In the genomic region with DNA sequence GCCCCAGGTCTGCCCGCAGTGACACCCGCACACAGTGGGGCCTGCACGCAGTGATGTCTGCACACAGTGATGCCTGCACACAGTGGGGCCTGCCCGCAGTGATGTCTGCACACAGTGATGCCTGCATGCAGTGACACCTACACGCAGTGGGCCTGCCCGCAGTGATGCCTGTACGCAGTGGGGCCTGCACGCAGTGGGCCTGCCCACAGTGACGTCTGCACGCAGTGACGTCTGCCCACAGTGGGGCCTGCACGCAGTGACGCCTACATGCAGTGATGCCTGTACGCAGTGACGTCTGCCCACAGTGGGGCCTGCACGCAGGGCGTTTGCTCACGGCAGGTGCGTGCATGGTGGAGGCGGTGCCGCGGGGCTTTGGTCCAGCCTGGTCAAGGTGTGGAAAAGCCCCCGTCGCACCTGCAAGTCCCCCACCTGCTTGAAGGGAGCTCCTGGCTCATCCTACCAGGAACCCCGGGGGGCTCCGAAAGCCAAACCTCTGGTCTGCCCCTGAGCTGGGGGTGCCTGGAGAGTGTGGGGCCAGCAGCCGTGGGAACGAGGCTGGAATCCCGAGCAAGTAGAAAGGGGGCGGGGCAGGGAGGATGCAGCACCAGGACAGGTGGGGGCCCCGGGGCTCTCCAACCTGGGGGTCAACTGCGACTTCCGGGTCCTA, we compare ENCODE assay signal across 24 cellular contexts. TPM values are rescaled to one million over a fixed set of nuclear protein-coding genes. Genes with fewer than 3 reads are reported as not detected.
DNase-seq lines count a peak whose midpoint lies in the region; ATAC-seq, FAIRE-seq and TF ChIP-seq lines count a peak whose summit lies in the region.
"Had no signal": no experiment of that assay in that cellular context is flagged by ENCODE, and none has a peak within 500 bp of the region (broad histone marks: within the 10 kb centered on the region; RNA-seq: fewer than 3 reads in every experiment).

No MANE protein-coding gene starts in this region.

- H4K91ac ChIP-seq in H1 (replicated peaks; ENCODE audit: insufficient read length, low read length): no peak overlapping the region

- whole genome bisulfite sequencing in H1 (ENCODE audit: extremely low coverage in 1 of 2, insufficient coverage in 1 of 2, insufficient read length in 1 of 2, insufficient replicate concordance in 2 of 2, low coverage in 1 of 2, low lambda C conversion rate in 2 of 2, missing lambda C conversion rate in 1 of 2), 2 experiments: 90% methylated on average over 29 of the region's 33 CpGs; no CpG with 5 or more reads in 1 of the 2 experiments
- WGBS in pancreas, 2 donors: 90 to 91% methylated on average over 32 to 33 of the region's 33 CpGs
- WGBS in adrenal gland, 4 donors: 76 to 92% (median 90%) methylated on average over 11 to 33 of the region's 33 CpGs; no CpG with 5 or more reads in 1 of the 4 donors

- intact Hi-C loops in Panc1 (cut with micrococcal nuclease; ENCODE audit: unreplicated experiment) (loop anchor here (5.0 to 10.0 kb wide), 2 partner anchors 174 to 281 kb away; no protein-coding TSS in a partner anchor), pancreas (cut with DNase I) (no loop called here), adrenal gland (cut with DNase I) (no loop called here)

- H2BK12ac ChIP-seq in H1 (ENCODE audit: low read depth, low read length): no peak overlapping the region

- H3K4ac ChIP-seq in H1 (replicated peaks; ENCODE audit: insufficient read length, low read depth, low read length): peak overlapping the region; percentile 69

- H3K27me3 ChIP-seq in ACC112 (ENCODE audit: insufficient read depth, low read length): no peaks in the 10 kb centered on the region; the same call in 1 of the 2 replicates
- H3K27me3 ChIP-seq in Panc1 (ENCODE audit: control insufficient read depth, insufficient read depth, low read length): no peaks in the 10 kb centered on the region
- peaks cover 0 to 3% (median under 1%) of the 10 kb centered on the region in 4 experiments; a peak in 1 of 7 replicates for H3K27me3 ChIP-seq in H1 (replicated peaks in 1 of 4; ENCODE audit: control insufficient read depth in 3 of 4, extremely low read depth in 1 of 4, insufficient read depth in 3 of 4, low read length in 3 of 4)
- H3K27me3 ChIP-seq in pancreas: no peaks in the 10 kb centered on the region
- H3K27me3 ChIP-seq in adrenal gland: peaks cover 4% of the 10 kb centered on the region
- H3K27me3 ChIP-seq: brain microvascular endothelial cell, right atrium auricular region, suprapubic skin had no signal

- H2BK120ac ChIP-seq in H1 (replicated peaks; ENCODE audit: low read depth, low read length): no peak overlapping the region

- H3K9me3 ChIP-seq in Panc1 (ENCODE audit: control insufficient read depth, insufficient read depth, low read depth, low read length): no peaks in the 10 kb centered on the region
- H3K9me3 ChIP-seq in H1 (ENCODE audit: insufficient read depth in 2 of 2, low read depth in 1 of 2, low read length in 1 of 2): no peaks in the 10 kb centered on the region
- no peaks in the 10 kb centered on the region for H3K9me3 ChIP-seq in pancreas
- no peaks in the 10 kb centered on the region for H3K9me3 ChIP-seq in adrenal gland (replicated peaks in 1 of 3)
- H3K9me3 ChIP-seq: right atrium auricular region, suprapubic skin had no signal

- no peak for FAIRE-seq in H1 (lab: Jason Lieb, UNC)
- no peak for FAIRE-seq in pancreas (lab: Jason Lieb, UNC)
- FAIRE-seq: endometrium had no signal

- H3K36me3 ChIP-seq in ACC112 (ENCODE audit: insufficient read depth, low read length): no peaks in the 10 kb centered on the region
- H3K36me3 ChIP-seq in Panc1 (ENCODE audit: control insufficient read depth, insufficient read depth, low read length): no peaks in the 10 kb centered on the region
- H3K36me3 ChIP-seq in H1 (ENCODE audit: control insufficient read depth in 2 of 4, insufficient read depth in 4 of 4, low read length in 3 of 4): no peaks in the 10 kb centered on the region
- no peaks in the 10 kb centered on the region for H3K36me3 ChIP-seq in pancreas
- no peaks in the 10 kb centered on the region for H3K36me3 ChIP-seq in adrenal gland (replicated peaks in 1 of 2)
- H3K36me3 ChIP-seq: brain microvascular endothelial cell, right atrium auricular region, suprapubic skin had no signal

- H3K4me1 ChIP-seq in ACC112 (ENCODE audit: control insufficient read depth, insufficient read depth, low read length, unreplicated experiment) (peaks cover 40% of the 10 kb centered on the region), Panc1 (ENCODE audit: control insufficient read depth, insufficient read depth, low read length) (peaks cover 66% of the 10 kb centered on the region), H1 (replicated peaks in 1 of 4; ENCODE audit: control insufficient read depth in 3 of 4, insufficient read depth in 4 of 4, low read length in 3 of 4) (peaks cover 0 to 2% (median 0%) of the 10 kb centered on the region in 4 experiments; a peak in 3 of 7 replicates), pancreas (peaks cover 19 to 26% (median 25%) of the 10 kb centered on the region in 3 donors), adrenal gland (replicated peaks in 1 of 2) (no peaks in the 10 kb centered on the region)

- no peak for TF ChIP-seq EP300 in H1 (IDR thresholded peaks at IDR 0.05; ENCODE audit: borderline replicate concordance in 1 of 2, low read depth in 2 of 2, low read length in 2 of 2)

- peaks cover 8% of the 10 kb centered on the region; the same call in 1 of the 2 replicates for H3K23me2 ChIP-seq in H1 (ENCODE audit: low read depth, low read length)

- no peaks in the 10 kb centered on the region for H3K79me2 ChIP-seq in ACC112 (ENCODE audit: control insufficient read depth, insufficient read depth, low read length, unreplicated experiment)
- H3K79me2 ChIP-seq in H1 (ENCODE audit: control insufficient read depth in 1 of 2, insufficient read depth in 2 of 2, low read length in 2 of 2): no peaks in the 10 kb centered on the region

- H3K14ac ChIP-seq in H1 (ENCODE audit: insufficient read length): no peak overlapping the region

- no peak overlapping the region for H3K4me3 ChIP-seq in ACC112 (ENCODE audit: low read depth, low read length)
- no peak overlapping the region for H3K4me3 ChIP-seq in Panc1 (ENCODE audit: low read depth in 2 of 2, low read length in 2 of 2)
- no peak overlapping the region for H3K4me3 ChIP-seq in H1 (ENCODE audit: extremely low read depth in 1 of 4, insufficient read depth in 2 of 4, low read depth in 3 of 4, low read length in 4 of 4)
- H3K4me3 ChIP-seq in pancreas: no peak overlapping the region
- no peak overlapping the region for H3K4me3 ChIP-seq in adrenal gland
- H3K4me3 ChIP-seq: GM23338, right atrium auricular region, suprapubic skin had no signal

- H2BK15ac ChIP-seq in H1 (ENCODE audit: low read length): 0 out of 2 replicates have a peak overlapping the region, but pooled peaks have one; percentile 19

- no peak overlapping the region for H4K5ac ChIP-seq in H1 (ENCODE audit: insufficient read length, low read depth, low read length)

- no peak overlapping the region for H2AK5ac ChIP-seq in H1 (ENCODE audit: low read depth, low read length)

- no peak overlapping the region for H3K18ac ChIP-seq in H1 (ENCODE audit: extremely low read depth, low read length)

- H3K27ac ChIP-seq in ACC112 (ENCODE audit: low read depth, low read length): peak overlapping the region; percentile 91
- peak overlapping the region; percentile 99 for H3K27ac ChIP-seq in Panc1 (ENCODE audit: low read length)
- H3K27ac ChIP-seq in H1 (ENCODE audit: low read depth, low read length): no peak overlapping the region
- peak overlapping the region; percentile 68 to 78 (median 74) for H3K27ac ChIP-seq in pancreas
- no peak overlapping the region for H3K27ac ChIP-seq in adrenal gland

- TF ChIP-seq RAD21 in H1 (IDR thresholded peaks at IDR 0.05 in 1 of 2, conservative IDR thresholded peaks at IDR 0.05 in 1 of 2; ENCODE audit: low read depth in 2 of 2, low read length in 2 of 2): no peak

- H3K56ac ChIP-seq in H1 (replicated peaks; ENCODE audit: insufficient read length, low read depth, low read length): no peak overlapping the region

- no peak overlapping the region for H4K8ac ChIP-seq in H1 (ENCODE audit: extremely low read depth, insufficient read depth, low read length)

- ATAC-seq in Panc1 (no peak), pancreas (no peak), HG03175 (IDR thresholded peaks at IDR 0.05; ENCODE audit: unreplicated experiment) (no peak)
- ATAC-seq: activated T-helper 17 cell treated with anti-CD3 and anti-CD28 coated beads, Interleukin-2, amount 50 U/mL, for 72 hours had no signal

- TF ChIP-seq CTCF in Panc1 (IDR thresholded peaks at IDR 0.05) (no peak), H1 (IDR thresholded peaks at IDR 0.05; ENCODE audit: control extremely low read depth in 1 of 3, insufficient read depth in 1 of 3, low read depth in 1 of 3, low read length in 3 of 3) (no peak), pancreas (IDR thresholded peaks at IDR 0.05) (no peak), adrenal gland (IDR thresholded peaks at IDR 0.05) (no peak), GM13976 (IDR thresholded peaks at IDR 0.05; ENCODE audit: borderline replicate concordance, control extremely low read depth, extremely low read depth, insufficient read depth, missing control alignments) (no peak)

- no peak overlapping the region for H3K9ac ChIP-seq in H1 (replicated peaks in 1 of 4; ENCODE audit: extremely low read depth in 1 of 4, low read depth in 3 of 4, low read length in 3 of 4)

- DNase-seq in Panc1 (ENCODE audit: low read depth, low spot score) (no peak), H1 (ENCODE audit: low read depth in 1 of 2, low spot score in 2 of 2) (no peak), pancreas (peak in 2 of 6 donors; percentile 42 to 77), adrenal gland (no peak), GM13976 (ENCODE audit: low spot score) (no peak), mesenteric fat pad (ENCODE audit: low spot score) (no peak)
- DNase-seq: activated CD4-positive, alpha-beta T cell treated with anti-CD3 and anti-CD28 coated beads, Interleukin-2, amount 10 ng/mL, durations not matched to agents 24 days and 14 days; activated naive CD8-positive, alpha-beta T cell treated with anti-CD3 and anti-CD28 coated beads for 36 hours; cortex of kidney; GF-D8; left cardiac atrium; NCI-H1092 treated with DMSO at 0.1 percent for 48 hours; NCI-H2081 had no signal

- H3K79me1 ChIP-seq in H1 (ENCODE audit: low read depth, low read length): no peaks in the 10 kb centered on the region

- H4K20me1 ChIP-seq in H1 (replicated peaks in 1 of 2; ENCODE audit: control insufficient read depth in 1 of 2, insufficient read depth in 2 of 2, low read length in 2 of 2): peaks cover 0 to 8% of the 10 kb centered on the region in 2 experiments

- CTCF ChIA-PET in Panc1 (lab: Charles Lee) (interaction anchor here (0.8 to 1.9 kb wide), 4 partner anchors 43 to 326 kb away, joined by 4 to 9 read pairs (median 6); no protein-coding TSS in a partner anchor), H1 (lab: Charles Lee; ENCODE audit: partially characterized antibody) (interaction anchor here (0.6 to 15.8 kb wide), 30 partner anchors 8 to 327 kb away, joined by 3 to 439 read pairs (median 7); a partner anchor contains a TSS)

- no peak overlapping the region for H3K4me2 ChIP-seq in H1 (ENCODE audit: insufficient read depth in 1 of 2, low read depth in 2 of 2, low read length in 2 of 2)
- H3K4me2 ChIP-seq: GM23338 had no signal

- no TSS peak for BruUV-seq in Panc1 (replicated peaks; lab: Mats Ljungman, UMichigan)

- POLR2A ChIA-PET in Panc1 (lab: Charles Lee) (no interaction called here), H1 (lab: Charles Lee; ENCODE audit: partially characterized antibody) (interaction anchor here (1.5 kb wide), 1 partner anchor 8 kb away, joined by 4 read pairs; no protein-coding TSS in a partner anchor)

- no peak overlapping the region for H2AFZ ChIP-seq in ACC112 (ENCODE audit: low read length, unreplicated experiment)
- no peak overlapping the region for H2AFZ ChIP-seq in H1 (ENCODE audit: low read length)

- H3K23ac ChIP-seq in H1 (ENCODE audit: insufficient read length): no peak overlapping the region

- no peak overlapping the region for H2BK5ac ChIP-seq in H1 (ENCODE audit: low read depth, low read length)

- no peak overlapping the region for H2BK20ac ChIP-seq in H1 (ENCODE audit: low read length)

- in situ Hi-C loops in Panc1 (cut with HindIII; ENCODE audit: low pct_unique_long_range_greater_than_20kb, low sequenced_read_pairs) (no loop called here), GM13976 (cut with MboI; ENCODE audit: low sequenced_read_pairs, unreplicated experiment) (no loop called here)

- no peak for TF ChIP-seq POLR2A in H1 (IDR thresholded peaks at IDR 0.05; ENCODE audit: control extremely low read depth in 1 of 2, low read depth in 2 of 2, low read length in 2 of 2)
- no peak for TF ChIP-seq POLR2A in adrenal gland (IDR thresholded peaks at IDR 0.05)

RNA-seq across cellular contexts. Expression of a gene that starts 8.9 kb away (rescaled TPM):
- 3.5 TPM for total RNA-seq in Panc1 (2021; ENCODE audit: unreplicated experiment)
- polyA plus RNA-seq in Panc1 (2012; ENCODE audit: insufficient read length): 1.9 TPM
- total RNA-seq in H1 (2021; fragmentation: NEBNext Ultra II Directional; extraction: Animal tissue kit (Norgen Biotek cat#: 25700)): not detected in 2 replicates
- not detected in 2 replicates for polyA plus RNA-seq in H1 (2011; rRNA removed)
- not detected for polyA plus RNA-seq in H1 (2011; cell fraction: cytosol; rRNA removed)
- polyA plus RNA-seq in H1 (2011; cell fraction: nucleus; rRNA removed): 0.27 TPM
- not detected in 4 replicates for polyA plus RNA-seq in H1 (2012, experiment 1 of 2)
- not detected for polyA plus RNA-seq in H1 (2012, experiment 2 of 2)
- polyA plus RNA-seq in H1 (2013, experiment 1 of 2): not detected
- polyA plus RNA-seq in H1 (2013, experiment 2 of 2): 0.04 TPM
- polyA minus RNA-seq in H1 (2011; rRNA and poly(A)+ RNA removed): not detected in 2 replicates
- not detected for polyA minus RNA-seq in H1 (2011; cell fraction: cytosol; rRNA and poly(A)+ RNA removed)
- not detected for polyA minus RNA-seq in H1 (2011; cell fraction: nucleus; rRNA and poly(A)+ RNA removed)
- 10 to 100 TPM in 3 of 6 donors, 1 to 10 TPM in 3; 3.6 to 34.2 (median 12.2) TPM for total RNA-seq in pancreas
- polyA plus RNA-seq in pancreas: 10 to 100 TPM; 43.7 to 64.8 TPM
- 1 to 10 TPM in 1 of 8 donors, under 1 TPM in 1, not detected in 6; 0.61 to 1.2 TPM for total RNA-seq in adrenal gland
- polyA plus RNA-seq in adrenal gland: 1 to 10 TPM in 1 of 3 donors, under 1 TPM in 1, not detected in 1; 0.91 to 3.1 TPM
- not detected for total RNA-seq in mesenteric fat pad
- total RNA-seq: activated CD4-positive, alpha-beta T cell treated with anti-CD3 and anti-CD28 coated beads, Interleukin-2, amount 10 ng/mL, durations not matched to agents 24 days and 14 days; activated naive CD8-positive, alpha-beta T cell treated with anti-CD3 and anti-CD28 coated beads for 36 hours; activated T-helper 17 cell treated with anti-CD3 and anti-CD28 coated beads, Interleukin-2, amount 50 U/mL, for 72 hours; GM23338; HT1080; left cardiac atrium; right atrium auricular region had no signal
- polyA plus RNA-seq: AG04450, CD14-positive monocyte, GM23338 had no signal

RNA-seq across cellular contexts. Expression of a gene that starts 12.9 kb away (rescaled TPM):
- 0.46 TPM for total RNA-seq in Panc1 (2021; ENCODE audit: unreplicated experiment)
- 0.64 TPM for polyA plus RNA-seq in Panc1 (2012; ENCODE audit: insufficient read length)
- not detected in 2 replicates for total RNA-seq in H1 (2021; fragmentation: NEBNext Ultra II Directional; extraction: Animal tissue kit (Norgen Biotek cat#: 25700))
- 0.39 TPM in 1 of 2 replicates, not detected in the other for polyA plus RNA-seq in H1 (2011; rRNA removed)
- polyA plus RNA-seq in H1 (2011; cell fraction: cytosol; rRNA removed): not detected
- 0.33 TPM for polyA plus RNA-seq in H1 (2011; cell fraction: nucleus; rRNA removed)
- polyA plus RNA-seq in H1 (2012, experiment 1 of 2): 0.41 TPM in 1 of 4 replicates, not detected in the others
- not detected for polyA plus RNA-seq in H1 (2012, experiment 2 of 2)
- polyA plus RNA-seq in H1 (2013, experiment 1 of 2): 0.12 TPM
- not detected for polyA plus RNA-seq in H1 (2013, experiment 2 of 2)
- not detected in 2 replicates for polyA minus RNA-seq in H1 (2011; rRNA and poly(A)+ RNA removed)
- polyA minus RNA-seq in H1 (2011; cell fraction: cytosol; rRNA and poly(A)+ RNA removed): not detected
- not detected for polyA minus RNA-seq in H1 (2011; cell fraction: nucleus; rRNA and poly(A)+ RNA removed)
- 1 to 10 TPM in 5 of 6 donors, not detected in 1; 2.5 to 8.7 (median 6.2) TPM for total RNA-seq in pancreas
- polyA plus RNA-seq in pancreas: 10 to 100 TPM; 28.9 to 57.4 TPM
- 1 to 10 TPM in 3 of 8 donors, under 1 TPM in 2, not detected in 3; 0.55 to 4.2 (median 1.4) TPM for total RNA-seq in adrenal gland
- polyA plus RNA-seq in adrenal gland: 10 to 100 TPM in 2 of 3 donors, 1 to 10 TPM in 1; 1.9 to 21.8 (median 12.0) TPM
- 0.64 TPM for total RNA-seq in mesenteric fat pad
- total RNA-seq: activated CD4-positive, alpha-beta T cell treated with anti-CD3 and anti-CD28 coated beads, Interleukin-2, amount 10 ng/mL, durations not matched to agents 24 days and 14 days; activated T-helper 17 cell treated with anti-CD3 and anti-CD28 coated beads, Interleukin-2, amount 50 U/mL, for 72 hours; GM23338; HT1080; right atrium auricular region had no signal
- polyA plus RNA-seq: AG04450, GM23338 had no signal

RNA-seq across cellular contexts. Expression of a gene that starts 27.0 kb away (rescaled TPM):
- 0.90 TPM for total RNA-seq in Panc1 (2021; ENCODE audit: unreplicated experiment)
- polyA plus RNA-seq in Panc1 (2012; ENCODE audit: insufficient read length): 1.3 TPM
- total RNA-seq in H1 (2021; fragmentation: NEBNext Ultra II Directional; extraction: Animal tissue kit (Norgen Biotek cat#: 25700)): not detected in 2 replicates
- 0.03 TPM in 1 of 2 replicates, not detected in the other for polyA plus RNA-seq in H1 (2011; rRNA removed)
- polyA plus RNA-seq in H1 (2011; cell fraction: cytosol; rRNA removed): not detected
- polyA plus RNA-seq in H1 (2011; cell fraction: nucleus; rRNA removed): not detected
- 0.11 TPM in 1 of 4 replicates, not detected in the others for polyA plus RNA-seq in H1 (2012, experiment 1 of 2)
- not detected for polyA plus RNA-seq in H1 (2012, experiment 2 of 2)
- 0.16 TPM for polyA plus RNA-seq in H1 (2013, experiment 1 of 2)
- polyA plus RNA-seq in H1 (2013, experiment 2 of 2): 0.07 TPM
- polyA minus RNA-seq in H1 (2011; rRNA and poly(A)+ RNA removed): not detected in 2 replicates
- not detected for polyA minus RNA-seq in H1 (2011; cell fraction: cytosol; rRNA and poly(A)+ RNA removed)
- polyA minus RNA-seq in H1 (2011; cell fraction: nucleus; rRNA and poly(A)+ RNA removed): not detected
- total RNA-seq in pancreas: 10 to 100 TPM in 3 of 6 donors, 1 to 10 TPM in 3; 2.4 to 26.8 (median 8.4) TPM
- polyA plus RNA-seq in pancreas: 10 to 100 TPM in 1 of 2 donors, 1 to 10 TPM in 1; 8.6 to 20.6 TPM
- 100 to 1,000 TPM; 158 to 323 (median 250) TPM for total RNA-seq in adrenal gland
- 1,000 to 10,000 TPM in 1 of 3 donors, 100 to 1,000 TPM in 2; 319 to 1,341 (median 324) TPM for polyA plus RNA-seq in adrenal gland
- total RNA-seq in mesenteric fat pad: 46.4 TPM
- total RNA-seq: GM23338 had no signal
- polyA plus RNA-seq: AG04450 had no signal

Comparison
In these comparisons a context has a peak if more than half of its experiments do, and no peak if none do; other contexts are left out.
1. H3K27ac ChIP-seq: peak in ACC112 (single experiment), Panc1 (single experiment) and pancreas (4 of 4); none in H1 (single experiment) and adrenal gland (0 of 5).